ENCODE assay signal across 15 cellular contexts in genomic region chr13:108897955-108898354, GRCh38.
DNase-seq lines count a peak whose midpoint lies in the region; ATAC-seq and TF ChIP-seq lines count a peak whose summit lies in the region.
"Had no signal": no experiment of that assay in that cellular context is flagged by ENCODE, and none has a peak within 500 bp of the region (broad histone marks: within the 10 kb centered on the region; RNA-seq: fewer than 3 reads in every experiment).

No MANE protein-coding gene starts in this region.

- H4K20me1 ChIP-seq in IMR-90 (ENCODE audit: insufficient read depth, low read length) (no peaks in the 10 kb centered on the region), osteoblast (ENCODE audit: insufficient read depth, low read length) (no peaks in the 10 kb centered on the region)

- no peak overlapping the region for H4K91ac ChIP-seq in IMR-90 (ENCODE audit: insufficient read depth, low read depth, low read length)

- no peak overlapping the region for H3K14ac ChIP-seq in IMR-90 (replicated peaks; ENCODE audit: low read depth, low read length)

- H3K56ac ChIP-seq in IMR-90 (ENCODE audit: extremely low read depth, insufficient read depth, low read length): no peak overlapping the region

- peak overlapping the region; percentile 41 for H3K27ac Mint-ChIP-seq in activated CD4-positive, alpha-beta memory T cell treated with anti-CD3 and anti-CD28 coated beads, Interleukin-2, amount 10 ng/mL, durations not matched to agents 7 days and 5 days
- H3K27ac Mint-ChIP-seq: H9 had no signal

- no peak for TF ChIP-seq CTCF in IMR-90 (conservative IDR thresholded peaks at IDR 0.05; ENCODE audit: low read depth, low read length)
- TF ChIP-seq CTCF in osteoblast (IDR thresholded peaks at IDR 0.05; ENCODE audit: extremely low read depth, low read depth, low read length): no peak

- H2BK15ac ChIP-seq in IMR-90 (ENCODE audit: low read depth, low read length): no peak overlapping the region

- no peak for TF ChIP-seq POLR2A in IMR-90 (IDR thresholded peaks at IDR 0.05; ENCODE audit: low read depth, low read length)

- no peaks in the 10 kb centered on the region for H3K9me3 ChIP-seq in IMR-90 (ENCODE audit: control insufficient read depth, insufficient read depth, low read length)
- H3K9me3 ChIP-seq in osteoblast (ENCODE audit: low read depth, low read length): no peaks in the 10 kb centered on the region
- H3K9me3 ChIP-seq: BE2C, lower lobe of right lung had no signal

- H3K27ac ChIP-seq in IMR-90 (ENCODE audit: insufficient read depth, low read length) (no peak overlapping the region), osteoblast (ENCODE audit: low read depth, low read length) (no peak overlapping the region)
- H3K27ac ChIP-seq: KMS-11, lower lobe of right lung had no signal

- POLR2A ChIA-PET in IMR-90 (lab: Charles Lee; ENCODE audit: unreplicated experiment): no interaction called here
- POLR2A ChIA-PET in activated CD4-positive, alpha-beta memory T cell treated with anti-CD3 and anti-CD28 coated beads, Interleukin-2, amount 10 ng/mL, durations not matched to agents 7 days and 5 days (lab: Charles Lee): interaction anchor here (0.8 to 2.2 kb wide), 2 partner anchors 17 to 18 kb away, joined by 4 to 8 read pairs; no protein-coding TSS in a partner anchor

- H3K4me3 Mint-ChIP-seq in activated CD4-positive, alpha-beta memory T cell treated with anti-CD3 and anti-CD28 coated beads, Interleukin-2, amount 10 ng/mL, durations not matched to agents 7 days and 5 days: peak overlapping the region; percentile 20
- H3K4me3 Mint-ChIP-seq: H9 had no signal

- no peak overlapping the region for H2BK120ac ChIP-seq in IMR-90 (ENCODE audit: low read depth, low read length)

- peaks cover 4% of the 10 kb centered on the region for H3K27me3 Mint-ChIP-seq in activated CD4-positive, alpha-beta memory T cell treated with anti-CD3 and anti-CD28 coated beads, Interleukin-2, amount 10 ng/mL, durations not matched to agents 7 days and 5 days

- no peak overlapping the region for H3K4ac ChIP-seq in IMR-90 (ENCODE audit: low read depth, low read length)

- H4K5ac ChIP-seq in IMR-90 (ENCODE audit: low read depth, low read length): no peak overlapping the region

- H3K4me2 ChIP-seq in IMR-90 (ENCODE audit: low read depth, low read length) (no peak overlapping the region), osteoblast (ENCODE audit: insufficient read depth, low read length) (peak overlapping the region; percentile 20)
- H3K4me2 ChIP-seq: KMS-11 had no signal

- H3K27me3 ChIP-seq in IMR-90 (ENCODE audit: control insufficient read depth, insufficient read depth, low read length): peaks cover 7% of the 10 kb centered on the region
- no peaks in the 10 kb centered on the region for H3K27me3 ChIP-seq in osteoblast (ENCODE audit: insufficient read depth, low read length)

- no peaks in the 10 kb centered on the region for H3K36me3 ChIP-seq in IMR-90 (ENCODE audit: control insufficient read depth, insufficient read depth, low read length)
- H3K36me3 ChIP-seq in osteoblast (ENCODE audit: insufficient read depth, low read length): no peaks in the 10 kb centered on the region
- H3K36me3 ChIP-seq: BE2C, lower lobe of right lung had no signal

- H3K4me1 Mint-ChIP-seq in activated CD4-positive, alpha-beta memory T cell treated with anti-CD3 and anti-CD28 coated beads, Interleukin-2, amount 10 ng/mL, durations not matched to agents 7 days and 5 days: peaks cover 14% of the 10 kb centered on the region
- H3K4me1 Mint-ChIP-seq: H9 had no signal

- H3K79me1 ChIP-seq in IMR-90 (ENCODE audit: low read depth in 1 of 2, low read length in 2 of 2): no peaks in the 10 kb centered on the region

- dilution Hi-C loops in IMR-90 (cut with HindIII; ENCODE audit: low sequenced_read_pairs, unreplicated experiment): no loop called here

- no peak for TF ChIP-seq RAD21 in IMR-90 (IDR thresholded peaks at IDR 0.05; ENCODE audit: low read length)

- H2BK5ac ChIP-seq in IMR-90 (ENCODE audit: low read depth, low read length, poor library complexity, severe bottlenecking): no peak overlapping the region

- H3K23ac ChIP-seq in IMR-90 (ENCODE audit: low read depth, low read length): no peak overlapping the region

- ATAC-seq in IMR-90 (ENCODE audit: low read depth) (no peak), HG02973 (IDR thresholded peaks at IDR 0.05; ENCODE audit: unreplicated experiment) (no peak)
- ATAC-seq: lower lobe of right lung had no signal

- DNase-seq in activated T-cell treated with anti-CD3 and anti-CD28 coated beads for 48 hours (ENCODE audit: low read depth) (peak; percentile 8), activated T-cell treated with anti-CD3 and anti-CD28 coated beads for 4 hours (no peak), IMR-90 (peak; percentile 15), osteoblast (ENCODE audit: insufficient read length, low spot score, missing footprints) (no peak), iPS-NIHi7 (ENCODE audit: extremely low spot score) (no peak), islet precursor cell (no peak)
- DNase-seq in activated CD4-positive, alpha-beta memory T cell treated with anti-CD3 and anti-CD28 coated beads, Interleukin-2, amount 10 ng/mL, durations not matched to agents 7 days and 5 days: peak; percentile 67
- DNase-seq: BE2C; H9; lower lobe of right lung; NCI-H2171 treated with DMSO at 0.1 percent for 48 hours; occipital lobe; stimulated activated CD4-positive, alpha-beta T cell treated with anti-CD3 and anti-CD28 coated beads, Interleukin-12 subunit alpha, Interleukin-12 subunit beta, amount 100 ng/mL, for 4 hours had no signal

- no peak overlapping the region for H2AK9ac ChIP-seq in IMR-90 (replicated peaks; ENCODE audit: low read depth, low read length, poor library complexity)

- in situ Hi-C loops in IMR-90 (cut with MboI; ENCODE audit: low sequenced_read_pairs): no loop called here

- H3K4me3 ChIP-seq in IMR-90 (ENCODE audit: insufficient read depth, low read depth, low read length) (no peak overlapping the region), osteoblast (ENCODE audit: insufficient read depth, low read length) (peak overlapping the region; percentile 30)
- H3K4me3 ChIP-seq: lower lobe of right lung had no signal

- CTCF ChIA-PET in IMR-90 (lab: Yijun Ruan, JAX): interaction anchor here (1.0 kb wide), 1 partner anchor 581 kb away, joined by 3 read pairs; no protein-coding TSS in a partner anchor
- CTCF ChIA-PET in activated CD4-positive, alpha-beta memory T cell treated with anti-CD3 and anti-CD28 coated beads, Interleukin-2, amount 10 ng/mL, durations not matched to agents 7 days and 5 days (lab: Charles Lee): interaction anchor here (0.9 to 2.0 kb wide), 7 partner anchors 9 to 575 kb away, joined by 3 to 9 read pairs (median 4); no protein-coding TSS in a partner anchor

- H2AK5ac ChIP-seq in IMR-90 (ENCODE audit: low read depth, low read length): no peak overlapping the region

- H3K9ac ChIP-seq in IMR-90 (ENCODE audit: low read depth, low read length): no peak overlapping the region
- H3K9ac ChIP-seq: KMS-11 had no signal

- H3K4me1 ChIP-seq in IMR-90 (ENCODE audit: control insufficient read depth, insufficient read depth, low read length) (no peaks in the 10 kb centered on the region; the same call in 1 of the 2 replicates), osteoblast (ENCODE audit: insufficient read depth, low read length) (no peaks in the 10 kb centered on the region)
- H3K4me1 ChIP-seq: BE2C, lower lobe of right lung had no signal

- H2BK20ac ChIP-seq in IMR-90 (ENCODE audit: low read depth, low read length): no peak overlapping the region

- no peaks in the 10 kb centered on the region for H3K9me3 Mint-ChIP-seq in activated CD4-positive, alpha-beta memory T cell treated with anti-CD3 and anti-CD28 coated beads, Interleukin-2, amount 10 ng/mL, durations not matched to agents 7 days and 5 days

- H4K8ac ChIP-seq in IMR-90 (ENCODE audit: low read depth in 2 of 2, low read length in 2 of 2): no peak overlapping the region

- H3K79me2 ChIP-seq in osteoblast (ENCODE audit: insufficient read depth, low read length): no peaks in the 10 kb centered on the region

- intact Hi-C loops in IMR-90 (cut with micrococcal nuclease): loop anchor here (1.0 to 2.0 kb wide), 4 partner anchors 289 to 671 kb away; no protein-coding TSS in a partner anchor

- WGBS in IMR-90 (ENCODE audit: extremely low coverage in 2 of 2, insufficient read length in 1 of 2), 2 experiments: 80% methylated on average over 1 of the region's 8 CpGs; no CpG with 5 or more reads in 1 of the 2 experiments

- H2AFZ ChIP-seq in IMR-90 (replicated peaks; ENCODE audit: low read length, poor library complexity) (no peak overlapping the region), osteoblast (ENCODE audit: low read length) (peak overlapping the region; percentile 22)

- no peaks in the 10 kb centered on the region for H3K36me3 Mint-ChIP-seq in activated CD4-positive, alpha-beta memory T cell treated with anti-CD3 and anti-CD28 coated beads, Interleukin-2, amount 10 ng/mL, durations not matched to agents 7 days and 5 days (ENCODE audit: low read depth)

- H3K9me1 ChIP-seq in IMR-90 (ENCODE audit: insufficient read depth, low read length): no peaks in the 10 kb centered on the region

- no TSS peak for BruUV-seq in IMR-90 (replicated peaks; lab: Mats Ljungman, UMichigan)

- H3K18ac ChIP-seq in IMR-90 (ENCODE audit: low read depth, low read length): no peak overlapping the region

TF ChIP-seq in IMR-90, 13 proteins besides CTCF, POLR2A, EP300 and RAD21 (continues in another document):
- TF ChIP-seq FOS (IDR thresholded peaks at IDR 0.05; ENCODE audit: low read depth, low read length) (no peak), ELK1 (IDR thresholded peaks at IDR 0.05; ENCODE audit: borderline replicate concordance, low read depth, low read length) (no peak), SMC3 (IDR thresholded peaks at IDR 0.05; ENCODE audit: low read depth, low read length) (no peak), CEBPB (IDR thresholded peaks at IDR 0.05; ENCODE audit: low read depth, low read length) (no peak), RFX5 (IDR thresholded peaks at IDR 0.05; ENCODE audit: low read depth, low read length) (no peak), USF2 (IDR thresholded peaks at IDR 0.05; ENCODE audit: low read depth, low read length) (no peak)

Comparison
In these comparisons a context has a peak if more than half of its experiments do, and no peak if none do; other contexts are left out.
1. DNase-seq: peak in activated T-cell treated with anti-CD3 and anti-CD28 coated beads for 48 hours (single experiment), IMR-90 (single experiment) and activated CD4-positive, alpha-beta memory T cell treated with anti-CD3 and anti-CD28 coated beads, Interleukin-2, amount 10 ng/mL, durations not matched to agents 7 days and 5 days (single experiment); none in activated T-cell treated with anti-CD3 and anti-CD28 coated beads for 4 hours (single experiment), osteoblast (single experiment), iPS-NIHi7 (single experiment) and islet precursor cell (single experiment).